Comparison of ENCODE assay signal across 7 cellular contexts in genomic region chr1:47128854-47129253, GRCh38. TPM values are rescaled to one million over a fixed set of nuclear protein-coding genes. Genes with fewer than 3 reads are reported as not detected.
"Had no signal": no experiment of that assay in that cellular context is flagged by ENCODE, and none has a peak within 500 bp of the region (broad histone marks: within the 10 kb centered on the region; RNA-seq: fewer than 3 reads in every experiment).

No MANE protein-coding gene starts in this region.

RNA-seq across cellular contexts. Expression of gene CYP4A22, which starts 8.4 kb away (rescaled TPM):
- total RNA-seq: activated B cell treated with CpG ODN at 0.5 μM for 24 hours; activated CD4-positive, alpha-beta T cell treated with anti-CD3 and anti-CD28 coated beads, Interleukin-2, amount 10 ng/mL, durations not matched to agents 24 days and 14 days; activated CD8-positive, alpha-beta memory T cell treated with anti-CD3 and anti-CD28 coated beads, Interleukin-2, amount 10 ng/mL, durations not matched to agents 7 days and 5 days; activated T-helper 1 cell treated with anti-CD3 and anti-CD28 coated beads, Interleukin-12 subunit alpha, Interleukin-12 subunit beta, Interleukin-2, Interleukin-4 antibody, amounts not matched to agents 30 ng/mL and 10 ng/mL and 1 ng/mL, durations not matched to agents 14 hours and 24 hours and 36 hours; OCI-LY7; Right ventricle myocardium inferior; T-cell had no signal
